In genomic region chr14:101914083-101914482, GRCh38 we compare ENCODE assay signal across 21 cellular contexts. TPM values are rescaled to one million over a fixed set of nuclear protein-coding genes. Genes with fewer than 3 reads are reported as not detected.
DNase-seq lines count a peak whose midpoint lies in the region; ATAC-seq and TF ChIP-seq lines count a peak whose summit lies in the region.
"Had no signal": no experiment of that assay in that cellular context is flagged by ENCODE, and none has a peak within 500 bp of the region (broad histone marks: within the 10 kb centered on the region; RNA-seq: fewer than 3 reads in every experiment).

No MANE protein-coding gene starts in this region.

- H3K27ac ChIP-seq in brain microvascular endothelial cell: no peak overlapping the region
- H3K27ac ChIP-seq: RWPE1 had no signal

- in situ Hi-C loops in brain microvascular endothelial cell (cut with HindIII; ENCODE audit: low pct_ligation_motif_present, low sequenced_read_pairs): no loop called here

- no peak for ATAC-seq in activated T-cell treated with anti-CD3 and anti-CD28 coated beads, Interleukin-2, amount 50 U/mL, for 72 hours (replicated peaks in 1 of 2)
- no peak for ATAC-seq in natural killer cell
- no peak for ATAC-seq in natural killer cell treated with Interleukin-12 subunit alpha and Interleukin-12 subunit beta and Interleukin-15 and Interleukin-18, amount 100 ng/mL, for 72 hours
- ATAC-seq in stimulated activated naive CD8-positive, alpha-beta T cell treated with anti-CD3 and anti-CD28 coated beads, Interleukin-15, Interleukin-2, amounts not matched to agents 100 U/mL and 50 U/mL, for 24 hours: no peak

- H3K27ac Mint-ChIP-seq in activated T-cell treated with anti-CD3 and anti-CD28 coated beads, Interleukin-2, amount 50 U/mL, for 72 hours: peak overlapping the region; percentile 8
- H3K27ac Mint-ChIP-seq in natural killer cell (peak overlapping the region; percentile 63 to 79), immature natural killer cell (peak overlapping the region in 5 of 6 donors; percentile 36 to 80 (median 55))
- no peak overlapping the region for H3K27ac Mint-ChIP-seq in natural killer cell treated with Interleukin-12 subunit alpha and Interleukin-12 subunit beta and Interleukin-15 and Interleukin-18, amount 100 ng/mL, for 72 hours

- H3K9me3 Mint-ChIP-seq in activated T-cell treated with anti-CD3 and anti-CD28 coated beads, Interleukin-2, amount 50 U/mL, for 72 hours: no peaks in the 10 kb centered on the region
- H3K9me3 Mint-ChIP-seq in natural killer cell: no peaks in the 10 kb centered on the region
- no peaks in the 10 kb centered on the region for H3K9me3 Mint-ChIP-seq in natural killer cell treated with Interleukin-12 subunit alpha and Interleukin-12 subunit beta and Interleukin-15 and Interleukin-18, amount 100 ng/mL, for 72 hours
- H3K9me3 Mint-ChIP-seq in immature natural killer cell: no peaks in the 10 kb centered on the region
- H3K9me3 Mint-ChIP-seq: IgD-negative memory B cell had no signal

- no peak overlapping the region for H3K4me3 Mint-ChIP-seq in activated T-cell treated with anti-CD3 and anti-CD28 coated beads, Interleukin-2, amount 50 U/mL, for 72 hours
- H3K4me3 Mint-ChIP-seq in natural killer cell: no peak overlapping the region
- no peak overlapping the region for H3K4me3 Mint-ChIP-seq in natural killer cell treated with Interleukin-12 subunit alpha and Interleukin-12 subunit beta and Interleukin-15 and Interleukin-18, amount 100 ng/mL, for 72 hours
- H3K4me3 Mint-ChIP-seq in immature natural killer cell: no peak overlapping the region
- H3K4me3 Mint-ChIP-seq: IgD-negative memory B cell had no signal

- no peaks in the 10 kb centered on the region for H3K27me3 Mint-ChIP-seq in activated T-cell treated with anti-CD3 and anti-CD28 coated beads, Interleukin-2, amount 50 U/mL, for 72 hours (ENCODE audit: low read depth)
- H3K27me3 Mint-ChIP-seq in natural killer cell (ENCODE audit: low read depth in 2 of 2) (no peaks in the 10 kb centered on the region), immature natural killer cell (ENCODE audit: low read depth in 3 of 3) (peaks cover 4 to 25% (median 6%) of the 10 kb centered on the region in 3 donors)
- H3K27me3 Mint-ChIP-seq in natural killer cell treated with Interleukin-12 subunit alpha and Interleukin-12 subunit beta and Interleukin-15 and Interleukin-18, amount 100 ng/mL, for 72 hours: no peaks in the 10 kb centered on the region
- H3K27me3 Mint-ChIP-seq: IgD-negative memory B cell had no signal

- H3K36me3 ChIP-seq in brain microvascular endothelial cell (replicated peaks): peaks cover 15% of the 10 kb centered on the region

- H3K4me3 ChIP-seq in brain microvascular endothelial cell (ENCODE audit: low read depth, low read length): no peak overlapping the region

- no peaks in the 10 kb centered on the region for H3K27me3 ChIP-seq in brain microvascular endothelial cell (replicated peaks)

- peaks cover 7 to 25% of the 10 kb centered on the region in 2 donors for H3K36me3 Mint-ChIP-seq in activated T-cell treated with anti-CD3 and anti-CD28 coated beads, Interleukin-2, amount 50 U/mL, for 72 hours (ENCODE audit: insufficient read depth in 2 of 2)
- H3K36me3 Mint-ChIP-seq in natural killer cell (no peaks in the 10 kb centered on the region), immature natural killer cell (peaks cover 19 to 35% (median 28%) of the 10 kb centered on the region in 3 donors)
- peaks cover 14% of the 10 kb centered on the region for H3K36me3 Mint-ChIP-seq in natural killer cell treated with Interleukin-12 subunit alpha and Interleukin-12 subunit beta and Interleukin-15 and Interleukin-18, amount 100 ng/mL, for 72 hours

- DNase-seq in activated T-cell treated with anti-CD3 and anti-CD28 coated beads, Interleukin-2, amount 50 U/mL, for 72 hours: no peak
- no peak for DNase-seq in activated T-cell treated with anti-CD3 and anti-CD28 coated beads, Interleukin-2, amount 50 U/mL, for 48 hours
- DNase-seq in natural killer cell: no peak
- DNase-seq in natural killer cell treated with Interleukin-12 subunit alpha and Interleukin-12 subunit beta and Interleukin-15 and Interleukin-18, amount 100 ng/mL, for 72 hours (ENCODE audit: low spot score): no peak
- DNase-seq in immature natural killer cell: no peak
- DNase-seq in brain microvascular endothelial cell: no peak
- DNase-seq in stimulated activated naive CD8-positive, alpha-beta T cell treated with anti-CD3 and anti-CD28 coated beads, Interleukin-15, Interleukin-2, amounts not matched to agents 100 U/mL and 50 U/mL, for 24 hours: no peak
- DNase-seq: AML-193; C1 segment of cervical spinal cord; DMS79; Karpas-422; NCI-H1694; NCI-H2081; NCI-H2171; NCI-H345; NCI-H524; NCI-H774; NK-92 treated with Interleukin-12 subunit alpha and Interleukin-12 subunit beta, amount 100 ng/mL, for 24 hours; SIG-M5 had no signal

- intact Hi-C loops in natural killer cell (cut with micrococcal nuclease): no loop called here

- TF ChIP-seq CTCF in natural killer cell (IDR thresholded peaks at IDR 0.05) (no peak), brain microvascular endothelial cell (IDR thresholded peaks at IDR 0.05; ENCODE audit: low read depth, low read length, missing control alignments) (no peak)

- H3K4me1 Mint-ChIP-seq in activated T-cell treated with anti-CD3 and anti-CD28 coated beads, Interleukin-2, amount 50 U/mL, for 72 hours (ENCODE audit: low read depth): no peaks in the 10 kb centered on the region
- H3K4me1 Mint-ChIP-seq in natural killer cell (peaks cover 15 to 23% of the 10 kb centered on the region in 2 donors), immature natural killer cell (peaks cover 7 to 15% of the 10 kb centered on the region in 2 donors)
- peaks cover 0 to 17% of the 10 kb centered on the region in 2 donors for H3K4me1 Mint-ChIP-seq in natural killer cell treated with Interleukin-12 subunit alpha and Interleukin-12 subunit beta and Interleukin-15 and Interleukin-18, amount 100 ng/mL, for 72 hours (ENCODE audit: low read depth in 2 of 2)

RNA-seq across cellular contexts. Expression of gene DYNC1H1, which starts 50.3 kb away (rescaled TPM):
- total RNA-seq in activated T-cell treated with anti-CD3 and anti-CD28 coated beads, Interleukin-2, amount 50 U/mL, for 72 hours: 100 to 1,000 TPM; 300 to 335 TPM
- total RNA-seq in natural killer cell: 100 to 1,000 TPM; 313 to 381 (median 349) TPM
- total RNA-seq in natural killer cell treated with Interleukin-12 subunit alpha and Interleukin-12 subunit beta and Interleukin-15 and Interleukin-18, amount 100 ng/mL, for 72 hours: 100 to 1,000 TPM; 322 to 415 TPM
- polyA plus RNA-seq in immature natural killer cell: 10 to 100 TPM; 15.7 to 78.5 (median 25.5) TPM

Comparison
In these comparisons a context has a peak if more than half of its experiments do, and no peak if none do; other contexts are left out.
1. H3K27ac Mint-ChIP-seq: peak in activated T-cell treated with anti-CD3 and anti-CD28 coated beads, Interleukin-2, amount 50 U/mL, for 72 hours (single experiment), natural killer cell (2 of 2) and immature natural killer cell (5 of 6); none in natural killer cell treated with Interleukin-12 subunit alpha and Interleukin-12 subunit beta and Interleukin-15 and Interleukin-18, amount 100 ng/mL, for 72 hours (0 of 2).